Comparison of ENCODE assay signal across 18 cellular contexts in genomic region chr5:32833127-32833526, GRCh38.
DNase-seq lines count a peak whose midpoint lies in the region; ATAC-seq, FAIRE-seq and TF ChIP-seq lines count a peak whose summit lies in the region.
"Had no signal": no experiment of that assay in that cellular context is flagged by ENCODE, and none has a peak within 500 bp of the region (broad histone marks: within the 10 kb centered on the region; RNA-seq: fewer than 3 reads in every experiment).

No MANE protein-coding gene starts in this region.

- H3K4me3 ChIP-seq in bronchial epithelial cell (ENCODE audit: low read depth, low read length) (no peak overlapping the region), stomach (no peak overlapping the region)
- H3K4me3 ChIP-seq: GM23248 had no signal

- ATAC-seq in stimulated activated naive CD8-positive, alpha-beta T cell treated with anti-CD3 and anti-CD28 coated beads, Interleukin-15, amount 100 ng/mL, for 72 hours = peak; percentile 10
- ATAC-seq in stimulated activated naive CD8-positive, alpha-beta T cell treated with anti-CD3 and anti-CD28 coated beads, Interleukin-15, Interleukin-2, amounts not matched to agents 100 U/mL and 50 U/mL, for 24 hours = no peak
- ATAC-seq: HCT116 had no signal

- no peaks in the 10 kb centered on the region for H3K27me3 ChIP-seq in bronchial epithelial cell (ENCODE audit: control insufficient read depth, insufficient read depth, low read length)
- H3K27me3 ChIP-seq in stomach = no peaks in the 10 kb centered on the region
- H3K27me3 ChIP-seq: BE2C had no signal

- no peak for TF ChIP-seq POLR2A in stomach (IDR thresholded peaks at IDR 0.05)

- H3K27ac Mint-ChIP-seq in stimulated activated naive CD8-positive, alpha-beta T cell treated with anti-CD3 and anti-CD28 coated beads, Interleukin-15, amount 100 ng/mL, for 72 hours = no peak overlapping the region
- H3K27ac Mint-ChIP-seq: CD4-positive, alpha-beta memory T cell had no signal

- TF ChIP-seq EP300 in stomach (IDR thresholded peaks at IDR 0.05) = no peak

- H3K9me3 Mint-ChIP-seq in stimulated activated naive CD8-positive, alpha-beta T cell treated with anti-CD3 and anti-CD28 coated beads, Interleukin-15, amount 100 ng/mL, for 72 hours = peaks cover 0 to 5% of the 10 kb centered on the region in 2 donors

- no peaks in the 10 kb centered on the region for H3K9me3 ChIP-seq in stomach
- H3K9me3 ChIP-seq: BE2C had no signal

- no peak for FAIRE-seq in bronchial epithelial cell (lab: Jason Lieb, UNC)
- FAIRE-seq: A204.1, GM12892, H54 had no signal

- no peak overlapping the region for H3K27ac ChIP-seq in stomach
- H3K27ac ChIP-seq: C4-2B, GM23248, HL-60 had no signal

- H3K27me3 Mint-ChIP-seq in stimulated activated naive CD8-positive, alpha-beta T cell treated with anti-CD3 and anti-CD28 coated beads, Interleukin-15, amount 100 ng/mL, for 72 hours = no peaks in the 10 kb centered on the region
- H3K27me3 Mint-ChIP-seq: CD4-positive, alpha-beta memory T cell had no signal

- intact Hi-C loops in stomach (cut with DNase I; ENCODE audit: low total_unique reads) = no loop called here

- H3K36me3 ChIP-seq in bronchial epithelial cell (ENCODE audit: control insufficient read depth, insufficient read depth, low read length) (no peaks in the 10 kb centered on the region), stomach (no peaks in the 10 kb centered on the region)
- H3K36me3 ChIP-seq: BE2C had no signal

- no peaks in the 10 kb centered on the region for H3K4me1 Mint-ChIP-seq in stimulated activated naive CD8-positive, alpha-beta T cell treated with anti-CD3 and anti-CD28 coated beads, Interleukin-15, amount 100 ng/mL, for 72 hours
- H3K4me1 Mint-ChIP-seq: CD4-positive, alpha-beta memory T cell had no signal

- TF ChIP-seq CTCF in bronchial epithelial cell (IDR thresholded peaks at IDR 0.05; ENCODE audit: insufficient read depth, low read length, severe bottlenecking) (no peak), stomach (IDR thresholded peaks at IDR 0.05) (no peak)

- H3K4me3 Mint-ChIP-seq in stimulated activated naive CD8-positive, alpha-beta T cell treated with anti-CD3 and anti-CD28 coated beads, Interleukin-15, amount 100 ng/mL, for 72 hours = no peak overlapping the region
- H3K4me3 Mint-ChIP-seq: CD4-positive, alpha-beta memory T cell had no signal

- WGBS in stomach, 5 donors = 27 to 73% (median 38%) methylated on average over 1 of the region's 1 CpG

- no peak for DNase-seq in stimulated activated naive CD8-positive, alpha-beta T cell treated with anti-CD3 and anti-CD28 coated beads, Interleukin-15, amount 100 ng/mL, for 72 hours
- no peak for DNase-seq in stimulated activated naive CD8-positive, alpha-beta T cell treated with anti-CD3 and anti-CD28 coated beads, Interleukin-15, Interleukin-2, amounts not matched to agents 100 U/mL and 50 U/mL, for 24 hours
- peak; percentile 76 for DNase-seq in NCI-H226
- DNase-seq in bronchial epithelial cell (ENCODE audit: low read depth) = peak; percentile 33
- peak; percentile 34 for DNase-seq in stomach
- no peak for DNase-seq in NCI-H1694 (lab: John Stamatoyannopoulos, UW)
- no peak for DNase-seq in activated gamma-delta T cell (lab: John Stamatoyannopoulos, UW)
- no peak for DNase-seq in AG08395 (ENCODE audit: low spot score)
- DNase-seq: BE2C; CD4-positive, alpha-beta memory T cell; DMS79; GM23248 had no signal

- H3K4me1 ChIP-seq in stomach = no peaks in the 10 kb centered on the region
- H3K4me1 ChIP-seq: BE2C had no signal

Comparison
In these comparisons a context has a peak if more than half of its experiments do, and no peak if none do; other contexts are left out.
1. DNase-seq: peak in NCI-H226 (single experiment), bronchial epithelial cell (single experiment) and stomach (single experiment); none in stimulated activated naive CD8-positive, alpha-beta T cell treated with anti-CD3 and anti-CD28 coated beads, Interleukin-15, amount 100 ng/mL, for 72 hours (0 of 2), stimulated activated naive CD8-positive, alpha-beta T cell treated with anti-CD3 and anti-CD28 coated beads, Interleukin-15, Interleukin-2, amounts not matched to agents 100 U/mL and 50 U/mL, for 24 hours (single experiment), NCI-H1694 (single experiment), activated gamma-delta T cell (single experiment) and AG08395 (single experiment).